1 cellular context compared by ENCODE assay signal in the genomic region with DNA sequence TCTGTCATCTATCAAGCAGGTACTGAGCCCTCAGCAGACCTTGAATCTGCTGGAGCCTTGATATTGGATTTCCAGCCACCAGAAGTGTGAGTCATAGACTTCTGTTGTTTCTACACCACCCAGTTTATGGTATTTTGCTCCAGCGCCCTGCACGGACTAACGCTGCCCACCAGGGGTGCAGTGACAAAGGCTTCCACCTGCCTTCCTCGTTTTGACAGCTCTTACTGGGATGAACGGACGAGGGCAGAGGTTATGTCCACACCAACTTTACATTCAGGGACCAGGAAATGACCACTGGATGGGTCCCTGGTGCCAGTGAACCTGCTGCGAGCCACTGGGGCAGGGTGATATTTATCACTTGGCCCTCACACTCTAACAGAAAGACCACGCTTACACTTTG.
A peak's percentile ranks its signal among the peaks of the same experiment; 100 is the strongest.
TF ChIP-seq lines count a peak whose summit lies in the region.

No MANE protein-coding gene starts in this region.

TF ChIP-seq in HepG2, 621 proteins besides CTCF, POLR2A, EP300 and RAD21 (continued from another document and continues in another):
- TF ChIP-seq, protein P1, sequence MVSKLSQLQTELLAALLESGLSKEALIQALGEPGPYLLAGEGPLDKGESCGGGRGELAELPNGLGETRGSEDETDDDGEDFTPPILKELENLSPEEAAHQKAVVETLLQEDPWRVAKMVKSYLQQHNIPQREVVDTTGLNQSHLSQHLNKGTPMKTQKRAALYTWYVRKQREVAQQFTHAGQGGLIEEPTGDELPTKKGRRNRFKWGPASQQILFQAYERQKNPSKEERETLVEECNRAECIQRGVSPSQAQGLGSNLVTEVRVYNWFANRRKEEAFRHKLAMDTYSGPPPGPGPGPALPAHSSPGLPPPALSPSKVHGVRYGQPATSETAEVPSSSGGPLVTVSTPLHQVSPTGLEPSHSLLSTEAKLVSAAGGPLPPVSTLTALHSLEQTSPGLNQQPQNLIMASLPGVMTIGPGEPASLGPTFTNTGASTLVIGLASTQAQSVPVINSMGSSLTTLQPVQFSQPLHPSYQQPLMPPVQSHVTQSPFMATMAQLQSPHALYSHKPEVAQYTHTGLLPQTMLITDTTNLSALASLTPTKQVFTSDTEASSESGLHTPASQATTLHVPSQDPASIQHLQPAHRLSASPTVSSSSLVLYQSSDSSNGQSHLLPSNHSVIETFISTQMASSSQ (IDR thresholded peaks at IDR 0.05; ENCODE audit: low read depth), result no peak
- TF ChIP-seq, protein P1 (CRISPR knock-in tag; IDR thresholded peaks at IDR 0.05; ENCODE audit: borderline replicate concordance), result peak; percentile 42; the same call in 1 of the 2 replicates
- TF ChIP-seq ZNF30 (CRISPR knock-in tag; IDR thresholded peaks at IDR 0.05), result no peak
- TF ChIP-seq HDAC1 (CRISPR knock-in tag; IDR thresholded peaks at IDR 0.05), result peak; percentile 85
- no peak for TF ChIP-seq TAF15 (IDR thresholded peaks at IDR 0.05; ENCODE audit: low read depth, low read length, poor library complexity, severe bottlenecking)
- TF ChIP-seq HNRNPH1 (optimal IDR thresholded peaks at IDR 0.05; ENCODE audit: low read depth, low read length), result no peak
- no peak for TF ChIP-seq U2AF1 (optimal IDR thresholded peaks at IDR 0.05; ENCODE audit: low read depth, low read length)
- no peak for TF ChIP-seq HNF4G (IDR thresholded peaks at IDR 0.05; ENCODE audit: borderline replicate concordance, low read depth, low read length)
- TF ChIP-seq HNF4G (CRISPR knock-in tag; IDR thresholded peaks at IDR 0.05; ENCODE audit: borderline replicate concordance, low read depth), result peak; percentile 66; the same call in 1 of the 2 replicates
- TF ChIP-seq, protein P2, sequence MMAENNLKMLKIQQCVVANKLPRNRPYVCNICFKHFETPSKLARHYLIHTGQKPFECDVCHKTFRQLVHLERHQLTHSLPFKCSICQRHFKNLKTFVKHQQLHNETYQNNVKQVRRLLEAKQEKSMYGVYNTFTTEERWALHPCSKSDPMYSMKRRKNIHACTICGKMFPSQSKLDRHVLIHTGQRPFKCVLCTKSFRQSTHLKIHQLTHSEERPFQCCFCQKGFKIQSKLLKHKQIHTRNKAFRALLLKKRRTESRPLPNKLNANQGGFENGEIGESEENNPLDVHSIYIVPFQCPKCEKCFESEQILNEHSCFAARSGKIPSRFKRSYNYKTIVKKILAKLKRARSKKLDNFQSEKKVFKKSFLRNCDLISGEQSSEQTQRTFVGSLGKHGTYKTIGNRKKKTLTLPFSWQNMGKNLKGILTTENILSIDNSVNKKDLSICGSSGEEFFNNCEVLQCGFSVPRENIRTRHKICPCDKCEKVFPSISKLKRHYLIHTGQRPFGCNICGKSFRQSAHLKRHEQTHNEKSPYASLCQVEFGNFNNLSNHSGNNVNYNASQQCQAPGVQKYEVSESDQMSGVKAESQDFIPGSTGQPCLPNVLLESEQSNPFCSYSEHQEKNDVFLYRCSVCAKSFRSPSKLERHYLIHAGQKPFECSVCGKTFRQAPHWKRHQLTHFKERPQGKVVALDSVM (CRISPR knock-in tag; IDR thresholded peaks at IDR 0.05), result peak; percentile 57
- TF ChIP-seq ZFP36L1 (CRISPR knock-in tag; IDR thresholded peaks at IDR 0.05), result no peak; the same call in 1 of the 2 replicates
- TF ChIP-seq, protein P3, sequence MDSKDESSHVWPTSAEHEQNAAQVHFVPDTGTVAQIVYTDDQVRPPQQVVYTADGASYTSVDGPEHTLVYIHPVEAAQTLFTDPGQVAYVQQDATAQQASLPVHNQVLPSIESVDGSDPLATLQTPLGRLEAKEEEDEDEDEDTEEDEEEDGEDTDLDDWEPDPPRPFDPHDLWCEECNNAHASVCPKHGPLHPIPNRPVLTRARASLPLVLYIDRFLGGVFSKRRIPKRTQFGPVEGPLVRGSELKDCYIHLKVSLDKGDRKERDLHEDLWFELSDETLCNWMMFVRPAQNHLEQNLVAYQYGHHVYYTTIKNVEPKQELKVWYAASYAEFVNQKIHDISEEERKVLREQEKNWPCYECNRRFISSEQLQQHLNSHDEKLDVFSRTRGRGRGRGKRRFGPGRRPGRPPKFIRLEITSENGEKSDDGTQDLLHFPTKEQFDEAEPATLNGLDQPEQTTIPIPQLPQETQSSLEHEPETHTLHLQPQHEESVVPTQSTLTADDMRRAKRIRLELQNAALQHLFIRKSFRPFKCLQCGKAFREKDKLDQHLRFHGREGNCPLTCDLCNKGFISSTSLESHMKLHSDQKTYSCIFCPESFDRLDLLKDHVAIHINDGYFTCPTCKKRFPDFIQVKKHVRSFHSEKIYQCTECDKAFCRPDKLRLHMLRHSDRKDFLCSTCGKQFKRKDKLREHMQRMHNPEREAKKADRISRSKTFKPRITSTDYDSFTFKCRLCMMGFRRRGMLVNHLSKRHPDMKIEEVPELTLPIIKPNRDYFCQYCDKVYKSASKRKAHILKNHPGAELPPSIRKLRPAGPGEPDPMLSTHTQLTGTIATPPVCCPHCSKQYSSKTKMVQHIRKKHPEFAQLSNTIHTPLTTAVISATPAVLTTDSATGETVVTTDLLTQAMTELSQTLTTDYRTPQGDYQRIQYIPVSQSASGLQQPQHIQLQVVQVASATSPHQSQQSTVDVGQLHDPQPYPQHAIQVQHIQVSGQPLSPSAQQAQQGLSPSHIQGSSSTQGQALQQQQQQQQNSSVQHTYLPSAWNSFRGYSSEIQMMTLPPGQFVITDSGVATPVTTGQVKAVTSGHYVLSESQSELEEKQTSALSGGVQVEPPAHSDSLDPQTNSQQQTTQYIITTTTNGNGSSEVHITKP (CRISPR knock-in tag; IDR thresholded peaks at IDR 0.05; ENCODE audit: low read depth), result peak; percentile 54; the same call in 1 of the 2 replicates
- no peak for TF ChIP-seq ISX (CRISPR knock-in tag; conservative IDR thresholded peaks at IDR 0.05)
- TF ChIP-seq PHB2 (IDR thresholded peaks at IDR 0.05; ENCODE audit: partially characterized antibody), result no peak
- no peak for TF ChIP-seq KDM4B (CRISPR knock-in tag; IDR thresholded peaks at IDR 0.05)
- TF ChIP-seq, protein P4, sequence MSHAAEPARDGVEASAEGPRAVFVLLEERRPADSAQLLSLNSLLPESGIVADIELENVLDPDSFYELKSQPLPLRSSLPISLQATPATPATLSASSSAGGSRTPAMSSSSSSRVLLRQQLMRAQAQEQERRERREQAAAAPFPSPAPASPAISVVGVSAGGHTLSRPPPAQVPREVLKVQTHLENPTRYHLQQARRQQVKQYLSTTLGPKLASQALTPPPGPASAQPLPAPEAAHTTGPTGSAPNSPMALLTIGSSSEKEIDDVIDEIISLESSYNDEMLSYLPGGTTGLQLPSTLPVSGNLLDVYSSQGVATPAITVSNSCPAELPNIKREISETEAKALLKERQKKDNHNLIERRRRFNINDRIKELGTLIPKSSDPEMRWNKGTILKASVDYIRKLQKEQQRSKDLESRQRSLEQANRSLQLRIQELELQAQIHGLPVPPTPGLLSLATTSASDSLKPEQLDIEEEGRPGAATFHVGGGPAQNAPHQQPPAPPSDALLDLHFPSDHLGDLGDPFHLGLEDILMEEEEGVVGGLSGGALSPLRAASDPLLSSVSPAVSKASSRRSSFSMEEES (CRISPR knock-in tag; IDR thresholded peaks at IDR 0.05), result peak; percentile 77
- peak; percentile 49 for TF ChIP-seq BHLHE40 (IDR thresholded peaks at IDR 0.05; ENCODE audit: low read length)
- TF ChIP-seq GABPB1 (CRISPR knock-in tag; IDR thresholded peaks at IDR 0.05), result no peak
- TF ChIP-seq ZNF260 (CRISPR knock-in tag; IDR thresholded peaks at IDR 0.05; ENCODE audit: borderline replicate concordance, low read depth), result no peak
- no peak for TF ChIP-seq ZNF839 (CRISPR knock-in tag; IDR thresholded peaks at IDR 0.05; ENCODE audit: borderline replicate concordance)
- no peak for TF ChIP-seq ZNF101 (CRISPR knock-in tag; IDR thresholded peaks at IDR 0.05; ENCODE audit: borderline replicate concordance, low read depth)
- TF ChIP-seq FOXM1 (CRISPR knock-in tag; IDR thresholded peaks at IDR 0.05), result no peak
- TF ChIP-seq ZNF431 (CRISPR knock-in tag; IDR thresholded peaks at IDR 0.05; ENCODE audit: borderline replicate concordance, low read depth), result no peak
- no peak; the same call in 1 of the 2 replicates for TF ChIP-seq CCDC6 (CRISPR knock-in tag; IDR thresholded peaks at IDR 0.05)
- no peak for TF ChIP-seq MAFG (CRISPR knock-in tag; IDR thresholded peaks at IDR 0.05)
- peak; percentile 93 for TF ChIP-seq IRF2 (CRISPR knock-in tag; IDR thresholded peaks at IDR 0.05)
- TF ChIP-seq SALL1 (CRISPR knock-in tag; IDR thresholded peaks at IDR 0.05), result peak; percentile 97
- TF ChIP-seq, protein P5, sequence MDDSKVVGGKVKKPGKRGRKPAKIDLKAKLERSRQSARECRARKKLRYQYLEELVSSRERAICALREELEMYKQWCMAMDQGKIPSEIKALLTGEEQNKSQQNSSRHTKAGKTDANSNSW (CRISPR knock-in tag; IDR thresholded peaks at IDR 0.05; ENCODE audit: borderline replicate concordance), result no peak
- TF ChIP-seq, protein P6, sequence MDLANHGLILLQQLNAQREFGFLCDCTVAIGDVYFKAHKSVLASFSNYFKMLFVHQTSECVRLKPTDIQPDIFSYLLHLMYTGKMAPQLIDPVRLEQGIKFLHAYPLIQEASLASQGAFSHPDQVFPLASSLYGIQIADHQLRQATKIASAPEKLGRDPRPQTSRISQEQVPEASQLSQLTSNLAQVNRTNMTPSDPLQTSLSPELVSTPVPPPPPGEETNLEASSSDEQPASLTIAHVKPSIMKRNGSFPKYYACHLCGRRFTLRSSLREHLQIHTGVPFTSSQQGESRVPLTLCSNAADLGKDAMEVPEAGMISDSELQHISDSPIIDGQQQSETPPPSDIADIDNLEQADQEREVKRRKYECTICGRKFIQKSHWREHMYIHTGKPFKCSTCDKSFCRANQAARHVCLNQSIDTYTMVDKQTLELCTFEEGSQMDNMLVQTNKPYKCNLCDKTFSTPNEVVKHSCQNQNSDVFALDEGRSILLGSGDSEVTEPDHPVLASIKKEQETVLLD (CRISPR knock-in tag; IDR thresholded peaks at IDR 0.05; ENCODE audit: low read depth), result no peak
- no peak for TF ChIP-seq ZBTB21 (CRISPR knock-in tag; IDR thresholded peaks at IDR 0.05)
- TF ChIP-seq ARNT (IDR thresholded peaks at IDR 0.05), result no peak
- TF ChIP-seq ZNF652 (CRISPR knock-in tag; IDR thresholded peaks at IDR 0.05; ENCODE audit: borderline replicate concordance, low read depth), result peak; percentile 23; the same call in 1 of the 2 replicates
- TF ChIP-seq FLYWCH1 (CRISPR knock-in tag; IDR thresholded peaks at IDR 0.05), result no peak
- TF ChIP-seq ZNF225 (CRISPR knock-in tag; IDR thresholded peaks at IDR 0.05), result no peak
- TF ChIP-seq ZSCAN25 (CRISPR knock-in tag; IDR thresholded peaks at IDR 0.05), result peak; percentile 87
- TF ChIP-seq TEAD2 (CRISPR knock-in tag; IDR thresholded peaks at IDR 0.05), result 0 out of 2 replicates have a peak, but pooled peaks have one; percentile 47
- TF ChIP-seq ZNF329 (CRISPR knock-in tag; IDR thresholded peaks at IDR 0.05; ENCODE audit: low read depth), result no peak
- TF ChIP-seq ZBTB7B (CRISPR knock-in tag; IDR thresholded peaks at IDR 0.05), result no peak; the same call in 1 of the 2 replicates
- peak; percentile 67; the same call in 1 of the 2 replicates for TF ChIP-seq GFI1 (CRISPR knock-in tag; IDR thresholded peaks at IDR 0.05; ENCODE audit: borderline replicate concordance)
- no peak for TF ChIP-seq ATF7 (IDR thresholded peaks at IDR 0.05)
- TF ChIP-seq ATF7 (CRISPR knock-in tag; IDR thresholded peaks at IDR 0.05), result no peak; the same call in 1 of the 2 replicates
- TF ChIP-seq, protein P7, sequence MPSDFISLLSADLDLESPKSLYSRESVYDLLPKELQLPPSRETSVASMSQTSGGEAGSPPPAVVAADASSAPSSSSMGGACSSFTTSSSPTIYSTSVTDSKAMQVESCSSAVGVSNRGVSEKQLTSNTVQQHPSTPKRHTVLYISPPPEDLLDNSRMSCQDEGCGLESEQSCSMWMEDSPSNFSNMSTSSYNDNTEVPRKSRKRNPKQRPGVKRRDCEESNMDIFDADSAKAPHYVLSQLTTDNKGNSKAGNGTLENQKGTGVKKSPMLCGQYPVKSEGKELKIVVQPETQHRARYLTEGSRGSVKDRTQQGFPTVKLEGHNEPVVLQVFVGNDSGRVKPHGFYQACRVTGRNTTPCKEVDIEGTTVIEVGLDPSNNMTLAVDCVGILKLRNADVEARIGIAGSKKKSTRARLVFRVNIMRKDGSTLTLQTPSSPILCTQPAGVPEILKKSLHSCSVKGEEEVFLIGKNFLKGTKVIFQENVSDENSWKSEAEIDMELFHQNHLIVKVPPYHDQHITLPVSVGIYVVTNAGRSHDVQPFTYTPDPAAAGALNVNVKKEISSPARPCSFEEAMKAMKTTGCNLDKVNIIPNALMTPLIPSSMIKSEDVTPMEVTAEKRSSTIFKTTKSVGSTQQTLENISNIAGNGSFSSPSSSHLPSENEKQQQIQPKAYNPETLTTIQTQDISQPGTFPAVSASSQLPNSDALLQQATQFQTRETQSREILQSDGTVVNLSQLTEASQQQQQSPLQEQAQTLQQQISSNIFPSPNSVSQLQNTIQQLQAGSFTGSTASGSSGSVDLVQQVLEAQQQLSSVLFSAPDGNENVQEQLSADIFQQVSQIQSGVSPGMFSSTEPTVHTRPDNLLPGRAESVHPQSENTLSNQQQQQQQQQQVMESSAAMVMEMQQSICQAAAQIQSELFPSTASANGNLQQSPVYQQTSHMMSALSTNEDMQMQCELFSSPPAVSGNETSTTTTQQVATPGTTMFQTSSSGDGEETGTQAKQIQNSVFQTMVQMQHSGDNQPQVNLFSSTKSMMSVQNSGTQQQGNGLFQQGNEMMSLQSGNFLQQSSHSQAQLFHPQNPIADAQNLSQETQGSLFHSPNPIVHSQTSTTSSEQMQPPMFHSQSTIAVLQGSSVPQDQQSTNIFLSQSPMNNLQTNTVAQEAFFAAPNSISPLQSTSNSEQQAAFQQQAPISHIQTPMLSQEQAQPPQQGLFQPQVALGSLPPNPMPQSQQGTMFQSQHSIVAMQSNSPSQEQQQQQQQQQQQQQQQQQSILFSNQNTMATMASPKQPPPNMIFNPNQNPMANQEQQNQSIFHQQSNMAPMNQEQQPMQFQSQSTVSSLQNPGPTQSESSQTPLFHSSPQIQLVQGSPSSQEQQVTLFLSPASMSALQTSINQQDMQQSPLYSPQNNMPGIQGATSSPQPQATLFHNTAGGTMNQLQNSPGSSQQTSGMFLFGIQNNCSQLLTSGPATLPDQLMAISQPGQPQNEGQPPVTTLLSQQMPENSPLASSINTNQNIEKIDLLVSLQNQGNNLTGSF (CRISPR knock-in tag; IDR thresholded peaks at IDR 0.05), result no peak
- no peak for TF ChIP-seq ZNF577 (CRISPR knock-in tag; IDR thresholded peaks at IDR 0.05; ENCODE audit: borderline replicate concordance, low read depth)
- TF ChIP-seq MAFK (conservative IDR thresholded peaks at IDR 0.05 in 1 of 2, IDR thresholded peaks at IDR 0.05 in 1 of 2; ENCODE audit: low read length in 2 of 2), result no peak
